ENCODE assay signal across 23 cellular contexts in the genomic region with DNA sequence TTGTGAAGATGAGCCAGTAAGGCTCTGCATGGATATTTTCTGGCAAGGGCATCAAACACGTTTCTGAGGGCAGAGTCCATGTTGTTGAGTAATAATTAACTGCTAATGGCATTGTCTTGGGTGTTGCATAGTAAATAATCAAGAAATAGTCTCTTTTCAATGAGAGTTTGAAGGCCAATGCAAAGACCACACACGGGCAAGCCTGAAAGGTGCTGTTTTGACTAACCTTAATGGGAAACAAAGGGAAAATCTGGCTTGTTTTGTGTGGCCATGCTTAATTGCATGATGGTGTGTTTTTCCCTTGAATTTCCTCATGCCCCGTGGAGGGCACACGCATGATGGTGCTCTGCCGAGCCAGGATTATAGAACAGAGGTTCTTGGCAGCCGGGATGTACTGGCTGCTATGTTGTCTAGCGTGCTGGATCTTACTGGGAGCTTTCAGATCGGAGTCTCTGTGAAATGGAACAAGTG.
A peak's percentile ranks its signal among the peaks of the same experiment; 100 is the strongest.
DNase-seq lines count a peak whose midpoint lies in the region; ATAC-seq and TF ChIP-seq lines count a peak whose summit lies in the region.
"Had no signal": no experiment of that assay in that cellular context is flagged by ENCODE, and none has a peak within 500 bp of the region (broad histone marks: within the 10 kb centered on the region; RNA-seq: fewer than 3 reads in every experiment).

No MANE protein-coding gene starts in this region.

- H3K36me3 ChIP-seq in GM23338 (ENCODE audit: insufficient read depth) (no peaks in the 10 kb centered on the region), sigmoid colon (no peaks in the 10 kb centered on the region), vagina (no peaks in the 10 kb centered on the region)
- H3K36me3 ChIP-seq: prostate gland, tibial nerve had no signal

- H3K9me3 Mint-ChIP-seq in GM23338 (no peaks in the 10 kb centered on the region; the same call in 2 of the 3 replicates), WTC11 (peaks cover 9% of the 10 kb centered on the region)
- H3K9me3 Mint-ChIP-seq: activated T-cell treated with anti-CD3 and anti-CD28 coated beads, Interleukin-2, amount 50 U/mL, for 24 hours; T-helper 2 cell treated with Interferon-gamma antibody and Interleukin-4, amounts not matched to agents 5 μg/mL and 100 μg/mL, for 36 hours had no signal

- ATAC-seq in GM23338, result no peak
- no peak for ATAC-seq in WTC11
- ATAC-seq in left lobe of liver, result peak; percentile 81

- TF ChIP-seq EP300 in sigmoid colon (IDR thresholded peaks at IDR 0.05), result no peak

- H3F3A ChIP-seq in GM23338 (replicated peaks; ENCODE audit: low read depth), result peaks cover 9% of the 10 kb centered on the region; the same call in 1 of the 2 replicates

- H3K27ac Mint-ChIP-seq in GM23338, result peak overlapping the region; percentile 76
- peak overlapping the region; percentile 8 for H3K27ac Mint-ChIP-seq in WTC11
- H3K27ac Mint-ChIP-seq: activated T-cell treated with anti-CD3 and anti-CD28 coated beads, Interleukin-2, amount 50 U/mL, for 24 hours; T-helper 2 cell treated with Interferon-gamma antibody and Interleukin-4, amounts not matched to agents 5 μg/mL and 100 μg/mL, for 36 hours had no signal

- H3K4me2 ChIP-seq in GM23338, result peak overlapping the region; percentile 74
- H3K4me2 ChIP-seq: SK-N-SH, smooth muscle cell had no signal

- CTCF ChIA-PET in WTC11 (lab: Charles Lee), result no interaction called here

- H3K4me3 Mint-ChIP-seq in GM23338 (peak overlapping the region; percentile 4; the same call in 1 of the 3 replicates), WTC11 (no peak overlapping the region)
- H3K4me3 Mint-ChIP-seq: activated T-cell treated with anti-CD3 and anti-CD28 coated beads, Interleukin-2, amount 50 U/mL, for 24 hours; CD14-positive monocyte; T-helper 2 cell treated with Interferon-gamma antibody and Interleukin-4, amounts not matched to agents 5 μg/mL and 100 μg/mL, for 36 hours had no signal

- peaks cover 62% of the 10 kb centered on the region for H3K79me2 ChIP-seq in GM23338 (replicated peaks; ENCODE audit: insufficient read depth)

- 75 to 81% methylated on average over 8 of the region's 8 CpGs for WGBS in sigmoid colon, 2 donors

- peaks cover 38% of the 10 kb centered on the region for H3K4me1 ChIP-seq in GM23338 (ENCODE audit: insufficient read depth)
- H3K4me1 ChIP-seq in sigmoid colon, result peaks cover 0 to 81% (median 66%) of the 10 kb centered on the region in 4 donors
- H3K4me1 ChIP-seq in vagina, result no peaks in the 10 kb centered on the region
- H3K4me1 ChIP-seq: prostate gland had no signal

- H3K27me3 Mint-ChIP-seq in GM23338 (ENCODE audit: insufficient read depth, low read depth, poor library complexity) (peaks cover 5% of the 10 kb centered on the region), WTC11 (ENCODE audit: low read depth) (no peaks in the 10 kb centered on the region)

- no peaks in the 10 kb centered on the region for H3K27me3 ChIP-seq in GM23338 (ENCODE audit: insufficient read depth)
- no peaks in the 10 kb centered on the region for H3K27me3 ChIP-seq in sigmoid colon
- H3K27me3 ChIP-seq in vagina, result no peaks in the 10 kb centered on the region
- H3K27me3 ChIP-seq: tibial nerve had no signal

- no peak for DNase-seq in GM23338 (ENCODE audit: low spot score)
- DNase-seq in WTC11 (ENCODE audit: low spot score), result no peak
- DNase-seq in left lobe of liver (ENCODE audit: low spot score), result peak; percentile 55
- DNase-seq in sigmoid colon, result no peak
- no peak for DNase-seq in SKM-1 treated with dmso at 0.1 percent for 144 hours (lab: John Stamatoyannopoulos, UW; ENCODE audit: unreplicated experiment)
- DNase-seq in HT-29 (ENCODE audit: low spot score), result no peak
- DNase-seq in vagina (ENCODE audit: extremely low spot score in 2 of 2), result no peak
- DNase-seq: activated CD4-positive, alpha-beta T cell treated with anti-CD3 and anti-CD28 coated beads for 4 hours; activated naive CD4-positive, alpha-beta T cell; activated T-cell treated with anti-CD3 and anti-CD28 coated beads, Interleukin-2, amount 50 U/mL, for 24 hours; Calu3; EL; Kasumi-1; MV-4-11; NCI-H446; SK-N-SH; stimulated activated CD4-positive, alpha-beta T cell treated with anti-CD3 and anti-CD28 coated beads, Interleukin-1b, Interleukin-23, amount 100 ng/mL, for 48 hours had no signal

- no peak overlapping the region for H2AFZ ChIP-seq in GM23338

- POLR2A ChIA-PET in WTC11 (lab: Charles Lee), result interaction anchor here (0.8 kb wide), 1 partner anchor 8 kb away, joined by 3 read pairs; no protein-coding TSS in a partner anchor

- H3K4me3 ChIP-seq in GM23338, result no peak overlapping the region; the same call in 1 of the 2 replicates
- no peak overlapping the region for H3K4me3 ChIP-seq in sigmoid colon
- H3K4me3 ChIP-seq in vagina, result no peak overlapping the region
- H3K4me3 ChIP-seq: GM12878, prostate gland, smooth muscle cell, tibial nerve had no signal

- peak overlapping the region; percentile 53 for H3K27ac ChIP-seq in GM23338 (ENCODE audit: low read depth)
- peak overlapping the region in 3 of 4 donors; percentile 66 to 74 (median 71) for H3K27ac ChIP-seq in sigmoid colon
- H3K27ac ChIP-seq in vagina, result no peak overlapping the region
- H3K27ac ChIP-seq: prostate gland had no signal

- H3K9me3 ChIP-seq in sigmoid colon (no peaks in the 10 kb centered on the region), vagina (no peaks in the 10 kb centered on the region)
- H3K9me3 ChIP-seq: prostate gland, SK-N-SH, tibial nerve had no signal

- TF ChIP-seq POLR2A in sigmoid colon (IDR thresholded peaks at IDR 0.05), result no peak
- no peak for TF ChIP-seq POLR2A in vagina (IDR thresholded peaks at IDR 0.05)

- intact Hi-C loops in sigmoid colon (cut with DNase I), result no loop called here
- intact Hi-C loops in vagina (cut with DNase I), result no loop called here

- H3K9me2 ChIP-seq in GM23338 (ENCODE audit: insufficient read depth), result peaks cover 3% of the 10 kb centered on the region; the same call in 1 of the 2 replicates
- H3K9me2 ChIP-seq: SK-N-SH had no signal

- peaks cover 4% of the 10 kb centered on the region; the same call in 1 of the 2 replicates for H4K20me1 ChIP-seq in GM23338 (replicated peaks; ENCODE audit: insufficient read depth)

- H3K36me3 Mint-ChIP-seq in GM23338 (ENCODE audit: low read depth), result peaks cover 2% of the 10 kb centered on the region; the same call in 1 of the 3 replicates
- peaks cover 3% of the 10 kb centered on the region; the same call in 1 of the 2 replicates for H3K36me3 Mint-ChIP-seq in WTC11
- H3K36me3 Mint-ChIP-seq: CD14-positive monocyte had no signal

- peaks cover 50% of the 10 kb centered on the region for H3K4me1 Mint-ChIP-seq in GM23338
- H3K4me1 Mint-ChIP-seq in WTC11, result peaks cover 43% of the 10 kb centered on the region

- TF ChIP-seq CTCF in GM23338 (conservative IDR thresholded peaks at IDR 0.05; ENCODE audit: low read depth in 2 of 2) (no peak), WTC11 (IDR thresholded peaks at IDR 0.05) (no peak), sigmoid colon (IDR thresholded peaks at IDR 0.05) (no peak), vagina (IDR thresholded peaks at IDR 0.05) (no peak)

TF ChIP-seq in GM23338, 12 proteins besides CTCF, POLR2A, EP300 and RAD21 (continues in another document):
- no peak for TF ChIP-seq EZH2 (IDR thresholded peaks at IDR 0.05; ENCODE audit: low read depth, unreplicated experiment)

TF ChIP-seq in WTC11, 78 proteins besides CTCF, POLR2A, EP300 and RAD21:
- no peak for TF ChIP-seq ZNF416 (CRISPR knock-in tag; IDR thresholded peaks at IDR 0.05)
